In the genomic region with DNA sequence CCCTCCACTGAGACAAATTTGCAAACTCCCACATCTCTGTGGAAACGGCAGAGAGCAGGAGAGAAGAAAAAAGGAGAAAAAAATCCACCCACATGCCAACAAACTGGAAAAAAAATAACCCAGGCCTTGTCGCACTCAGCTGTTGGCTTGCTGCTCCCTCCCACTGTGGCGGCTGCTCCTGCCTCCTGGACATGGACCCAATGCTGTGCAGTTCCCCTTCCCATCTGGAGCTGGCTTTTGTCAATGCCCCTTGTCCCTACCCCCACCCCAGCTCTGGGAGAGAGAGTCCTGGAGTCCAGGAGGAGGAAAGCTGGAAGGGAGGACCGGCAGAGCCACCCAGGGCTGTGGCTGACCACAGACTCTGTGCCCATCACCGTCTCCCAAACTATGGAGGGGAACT, we compare ENCODE assay signal across 9 cellular contexts. TPM values are rescaled to one million over a fixed set of nuclear protein-coding genes. Genes with fewer than 3 reads are reported as not detected.
"Had no signal": no experiment of that assay in that cellular context is flagged by ENCODE, and none has a peak within 500 bp of the region (broad histone marks: within the 10 kb centered on the region; RNA-seq: fewer than 3 reads in every experiment).

No MANE protein-coding gene starts in this region.

- H3K27ac ChIP-seq: GM23248, HL-60, KMS-11 had no signal

- ATAC-seq: HepG2 had no signal

- H3K9me3 Mint-ChIP-seq: IgD-negative memory B cell had no signal

- H3K27ac Mint-ChIP-seq: IgD-negative memory B cell had no signal

- H2AFZ ChIP-seq: GM23248 had no signal

- H3K36me3 Mint-ChIP-seq: IgD-negative memory B cell had no signal

- H3K4me3 Mint-ChIP-seq: IgD-negative memory B cell had no signal

- H3K4me2 ChIP-seq: KMS-11 had no signal

- DNase-seq: GM23248, GOT3, H7, HCEC 1CT, KBM-7 had no signal

- H3K9ac ChIP-seq: GM23248, KMS-11 had no signal

- H3K4me3 ChIP-seq: GM23248 had no signal

RNA-seq across cellular contexts. Expression of gene IQSEC2, which starts 50.8 kb away (rescaled TPM):
- polyA plus RNA-seq: IgD-negative memory B cell had no signal
